1 cellular context compared by ENCODE assay signal in the genomic region with DNA sequence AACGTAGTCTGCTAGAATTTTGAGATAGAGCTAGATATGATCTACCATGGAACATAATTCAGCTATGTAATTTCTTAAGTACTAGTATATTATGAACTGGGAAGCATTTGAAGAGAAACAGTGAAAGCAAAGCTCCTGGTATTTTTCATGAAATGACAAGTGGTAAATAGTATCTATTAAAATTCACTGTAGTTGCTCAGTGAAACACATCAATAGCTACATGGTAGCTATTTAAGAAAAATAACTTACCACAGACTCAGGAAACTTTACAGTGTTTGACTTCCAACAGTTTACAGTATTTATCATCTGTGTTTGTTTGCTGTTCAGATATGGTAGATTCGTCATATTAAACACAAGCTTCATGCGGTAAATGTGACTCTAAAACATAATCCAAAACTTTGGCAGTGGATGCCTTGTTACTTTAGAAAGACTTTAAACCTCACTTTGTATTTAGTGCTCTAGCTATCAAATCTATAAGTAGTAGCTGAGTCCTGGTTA.
TF ChIP-seq lines count a peak whose summit lies in the region.

No MANE protein-coding gene starts in this region.

TF ChIP-seq in SK-N-SH, 30 proteins besides CTCF, POLR2A, EP300 and RAD21 (continued from another document):
- TF ChIP-seq RXRA (IDR thresholded peaks at IDR 0.05; ENCODE audit: borderline replicate concordance, low read depth), result no peak
- TF ChIP-seq TAF1 (IDR thresholded peaks at IDR 0.05; ENCODE audit: borderline replicate concordance, low read depth, low read length), result no peak
- no peak for TF ChIP-seq FOXM1 (IDR thresholded peaks at IDR 0.05; ENCODE audit: low read depth)
- no peak for TF ChIP-seq RCOR1 (IDR thresholded peaks at IDR 0.05; ENCODE audit: low read length)
- TF ChIP-seq POLR2AphosphoS5 (IDR thresholded peaks at IDR 0.05; ENCODE audit: low read depth, low read length), result no peak
